ENCODE assay signal across 13 cellular contexts in the genomic region with DNA sequence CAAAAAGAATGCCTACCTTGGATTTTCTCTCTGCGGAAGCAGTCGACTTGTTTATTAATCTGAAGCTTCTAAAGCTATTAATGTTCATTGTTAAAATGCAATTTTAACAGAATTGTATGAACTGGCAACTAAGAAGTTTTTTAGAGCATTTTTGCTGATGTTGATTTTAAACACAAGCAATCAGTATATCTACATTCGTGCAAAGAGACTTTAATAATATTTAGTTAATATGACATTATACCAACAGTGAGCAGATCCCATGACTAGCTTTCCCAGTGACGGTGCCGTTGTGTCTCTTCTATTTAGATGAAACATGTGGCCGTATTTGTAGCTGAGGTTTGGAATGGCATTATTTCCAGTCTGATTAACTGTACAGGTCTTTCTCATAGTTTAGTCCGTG.
"Had no signal": no experiment of that assay in that cellular context is flagged by ENCODE, and none has a peak within 500 bp of the region (broad histone marks: within the 10 kb centered on the region; RNA-seq: fewer than 3 reads in every experiment).

No MANE protein-coding gene starts in this region.

- H3K27ac Mint-ChIP-seq: activated CD4-positive, alpha-beta T cell treated with anti-CD3 and anti-CD28 coated beads, Interleukin-2, amount 10 ng/mL, durations not matched to agents 24 days and 14 days; activated naive CD4-positive, alpha-beta T cell treated with anti-CD3 and anti-CD28 coated beads for 36 hours; activated T-helper 17 cell treated with anti-CD3 and anti-CD28 coated beads, Interleukin-2, amount 50 U/mL, for 72 hours; naive B cell had no signal

- H3K27ac ChIP-seq: esophagus squamous epithelium, neutrophil had no signal

- H3K4me2 ChIP-seq: smooth muscle cell had no signal

- H3K4me3 ChIP-seq: esophagus squamous epithelium, smooth muscle cell had no signal

- H3K36me3 ChIP-seq: esophagus squamous epithelium, neutrophil had no signal

- H3K4me1 ChIP-seq: esophagus squamous epithelium had no signal

- ATAC-seq: activated T-helper 17 cell treated with anti-CD3 and anti-CD28 coated beads, Interleukin-2, amount 50 U/mL, for 72 hours; right cardiac atrium had no signal

- H3K4me3 Mint-ChIP-seq: activated CD4-positive, alpha-beta T cell treated with anti-CD3 and anti-CD28 coated beads, Interleukin-2, amount 10 ng/mL, durations not matched to agents 24 days and 14 days; activated naive CD4-positive, alpha-beta T cell treated with anti-CD3 and anti-CD28 coated beads for 36 hours; activated T-helper 17 cell treated with anti-CD3 and anti-CD28 coated beads, Interleukin-2, amount 50 U/mL, for 72 hours; naive B cell had no signal

- H3K36me3 Mint-ChIP-seq: naive B cell, WTC11 had no signal

- H3K9me3 ChIP-seq: esophagus squamous epithelium, neutrophil had no signal

- DNase-seq: activated CD4-positive, alpha-beta T cell treated with anti-CD3 and anti-CD28 coated beads, Interleukin-2, amount 10 ng/mL, durations not matched to agents 24 days and 14 days; activated CD8-positive, alpha-beta memory T cell treated with anti-CD3 and anti-CD28 coated beads for 24 hours; activated naive CD4-positive, alpha-beta T cell treated with anti-CD3 and anti-CD28 coated beads for 36 hours; activated T-cell treated with anti-CD3 and anti-CD28 coated beads for 4 hours; esophagus squamous epithelium; foreskin fibroblast; naive B cell; right cardiac atrium; trophoblast cell had no signal

- H3K9me3 Mint-ChIP-seq: activated CD4-positive, alpha-beta T cell treated with anti-CD3 and anti-CD28 coated beads, Interleukin-2, amount 10 ng/mL, durations not matched to agents 24 days and 14 days; activated T-helper 17 cell treated with anti-CD3 and anti-CD28 coated beads, Interleukin-2, amount 50 U/mL, for 72 hours had no signal

- H3K4me1 Mint-ChIP-seq: activated T-helper 17 cell treated with anti-CD3 and anti-CD28 coated beads, Interleukin-2, amount 50 U/mL, for 72 hours; naive B cell had no signal
